16 cellular contexts compared by ENCODE assay signal in genomic region chr11:31628111-31628510, GRCh38.
DNase-seq lines count a peak whose midpoint lies in the region; FAIRE-seq and TF ChIP-seq lines count a peak whose summit lies in the region.
"Had no signal": no experiment of that assay in that cellular context is flagged by ENCODE, and none has a peak within 500 bp of the region (broad histone marks: within the 10 kb centered on the region; RNA-seq: fewer than 3 reads in every experiment).

No MANE protein-coding gene starts in this region.

- no peak overlapping the region for H3K4me3 ChIP-seq in bronchial epithelial cell (ENCODE audit: low read depth, low read length)
- H3K4me3 ChIP-seq in HAP-1: no peak overlapping the region
- H3K4me3 ChIP-seq: BLaER1 treated with 17β-estradiol and CSF1 and Interleukin-3, amounts not matched to agents 10 nM and 100 nM had no signal

- H3K9me3 ChIP-seq in HAP-1: no peaks in the 10 kb centered on the region
- H3K9me3 ChIP-seq: BLaER1 treated with 17β-estradiol and CSF1 and Interleukin-3, amounts not matched to agents 10 nM and 100 nM had no signal

- in situ Hi-C loops in HAP-1 (cut with MboI; ENCODE audit: low sequenced_read_pairs): loop anchor here (25.0 kb wide), 1 partner anchor 234 kb away; no protein-coding TSS in a partner anchor

- H3K27me3 ChIP-seq in bronchial epithelial cell (ENCODE audit: control insufficient read depth, insufficient read depth, low read length) (no peaks in the 10 kb centered on the region), HAP-1 (ENCODE audit: low read depth) (no peaks in the 10 kb centered on the region)
- H3K27me3 ChIP-seq: BLaER1 treated with 17β-estradiol and CSF1 and Interleukin-3, amounts not matched to agents 10 nM and 100 nM had no signal

- no peak for FAIRE-seq in bronchial epithelial cell (lab: Jason Lieb, UNC)

- H3K36me3 ChIP-seq in bronchial epithelial cell (ENCODE audit: control insufficient read depth, insufficient read depth, low read length) (no peaks in the 10 kb centered on the region), HAP-1 (replicated peaks) (no peaks in the 10 kb centered on the region)

- DNase-seq in DMS79 treated with DMSO at 0.1 percent for 48 hours (lab: John Stamatoyannopoulos, UW) (peak; percentile 3), DMS79 (lab: John Stamatoyannopoulos, UW) (no peak), NCI-H1105 treated with DMSO at 0.1 percent for 48 hours (lab: John Stamatoyannopoulos, UW) (peak; percentile 91), NCI-H446 treated with DMSO at 0.1 percent for 48 hours (lab: John Stamatoyannopoulos, UW) (peak; percentile 40), bronchial epithelial cell (ENCODE audit: low read depth) (peak; percentile 60), cardiac septum (ENCODE audit: low spot score) (no peak), mucosa of gallbladder (ENCODE audit: low spot score) (no peak), HAP-1 (ENCODE audit: low spot score in 2 of 2) (no peak)
- DNase-seq: DMS153, KG1, NCI-H1092 treated with DMSO at 0.1 percent for 48 hours, NCI-H2107, NCI-H526 treated with DMSO at 0.1 percent for 48 hours, SHP77 treated with DMSO at 0.1 percent for 48 hours, T-helper 2 cell had no signal

- intact Hi-C loops in cardiac septum (cut with DNase I): no loop called here

- no peak for TF ChIP-seq CTCF in bronchial epithelial cell (IDR thresholded peaks at IDR 0.05; ENCODE audit: insufficient read depth, low read length, severe bottlenecking)

- no peaks in the 10 kb centered on the region for H3K4me1 ChIP-seq in HAP-1
- H3K4me1 ChIP-seq: BLaER1 treated with 17β-estradiol and CSF1 and Interleukin-3, amounts not matched to agents 10 nM and 100 nM had no signal

Comparison
In these comparisons a context has a peak if more than half of its experiments do, and no peak if none do; other contexts are left out.
1. DNase-seq: peak in DMS79 treated with DMSO at 0.1 percent for 48 hours (single experiment), NCI-H1105 treated with DMSO at 0.1 percent for 48 hours (single experiment), NCI-H446 treated with DMSO at 0.1 percent for 48 hours (single experiment) and bronchial epithelial cell (single experiment); none in DMS79 (single experiment), cardiac septum (single experiment), mucosa of gallbladder (single experiment) and HAP-1 (0 of 2).